ENCODE assay signal across 24 cellular contexts in genomic region chr6:47157063-47157462, GRCh38.
DNase-seq lines count a peak whose midpoint lies in the region; ATAC-seq and TF ChIP-seq lines count a peak whose summit lies in the region.
"Had no signal": no experiment of that assay in that cellular context is flagged by ENCODE, and none has a peak within 500 bp of the region (broad histone marks: within the 10 kb centered on the region; RNA-seq: fewer than 3 reads in every experiment).

No MANE protein-coding gene starts in this region.

- no peaks in the 10 kb centered on the region for H3K9me3 Mint-ChIP-seq in WTC11
- H3K9me3 Mint-ChIP-seq: CD4-positive, alpha-beta memory T cell had no signal

- H3K18ac ChIP-seq in IMR-90 (ENCODE audit: low read depth, low read length) = no peak overlapping the region
- H3K18ac ChIP-seq in mesendoderm (ENCODE audit: low read length) = peak overlapping the region; percentile 65

- no peak overlapping the region for H3K27ac Mint-ChIP-seq in WTC11
- H3K27ac Mint-ChIP-seq: CD4-positive, alpha-beta memory T cell; CD4-positive, CD25-positive, alpha-beta regulatory T cell; CD8-positive, alpha-beta memory T cell had no signal

- no peak for TF ChIP-seq POLR2A in IMR-90 (IDR thresholded peaks at IDR 0.05; ENCODE audit: low read depth, low read length)

- H3K4me2 ChIP-seq in IMR-90 (ENCODE audit: low read depth, low read length) (no peak overlapping the region), mesendoderm (ENCODE audit: low read length) (no peak overlapping the region)
- H3K4me2 ChIP-seq: BLaER1 had no signal

- ATAC-seq in IMR-90 (ENCODE audit: low read depth) (no peak), WTC11 (no peak), GM19324 (IDR thresholded peaks at IDR 0.05; ENCODE audit: low FRiP score, unreplicated experiment) (no peak)
- ATAC-seq: GM12878 had no signal

- intact Hi-C loops in IMR-90 (cut with micrococcal nuclease) = no loop called here

- no peaks in the 10 kb centered on the region for H3K9me3 ChIP-seq in IMR-90 (ENCODE audit: control insufficient read depth, insufficient read depth, low read length)
- H3K9me3 ChIP-seq: BE2C, BLaER1 had no signal

- H2BK5ac ChIP-seq in IMR-90 (ENCODE audit: low read depth, low read length, poor library complexity, severe bottlenecking) = no peak overlapping the region
- no peak overlapping the region for H2BK5ac ChIP-seq in mesendoderm (ENCODE audit: low read length)

- H3K4me1 ChIP-seq in IMR-90 (ENCODE audit: control insufficient read depth, insufficient read depth, low read length) (peaks cover 12% of the 10 kb centered on the region), mesendoderm (ENCODE audit: control insufficient read depth, low read depth, low read length) (peaks cover 11% of the 10 kb centered on the region)
- H3K4me1 ChIP-seq: BE2C had no signal

- H2AK5ac ChIP-seq in IMR-90 (ENCODE audit: low read depth, low read length) (no peak overlapping the region), mesendoderm (ENCODE audit: low read length) (no peak overlapping the region)

- H3K36me3 ChIP-seq in IMR-90 (ENCODE audit: control insufficient read depth, insufficient read depth, low read length) (no peaks in the 10 kb centered on the region), mesendoderm (ENCODE audit: control insufficient read depth, insufficient read depth, low read length) (no peaks in the 10 kb centered on the region)
- H3K36me3 ChIP-seq: BE2C, BLaER1 had no signal

- no peak overlapping the region for H3K4me3 Mint-ChIP-seq in WTC11
- H3K4me3 Mint-ChIP-seq: CD14-positive monocyte; CD4-positive, alpha-beta memory T cell; CD4-positive, CD25-positive, alpha-beta regulatory T cell; CD8-positive, alpha-beta memory T cell had no signal

- CTCF ChIA-PET in IMR-90 (lab: Yijun Ruan, JAX) = interaction anchor here (1.0 kb wide), 1 partner anchor 11 kb away, joined by 3 read pairs; no protein-coding TSS in a partner anchor
- CTCF ChIA-PET in WTC11 (lab: Charles Lee) = no interaction called here

- peaks cover 12% of the 10 kb centered on the region for H3K4me1 Mint-ChIP-seq in WTC11
- H3K4me1 Mint-ChIP-seq: CD4-positive, alpha-beta memory T cell; CD4-positive, CD25-positive, alpha-beta regulatory T cell; CD8-positive, alpha-beta memory T cell had no signal

- no peaks in the 10 kb centered on the region for H3K27me3 ChIP-seq in IMR-90 (ENCODE audit: control insufficient read depth, insufficient read depth, low read length)
- no peaks in the 10 kb centered on the region for H3K27me3 ChIP-seq in mesendoderm (ENCODE audit: insufficient read depth, low read length, poor library complexity)
- H3K27me3 ChIP-seq: BE2C, BLaER1 had no signal

- H2BK20ac ChIP-seq in IMR-90 (ENCODE audit: low read depth, low read length) = no peak overlapping the region

- H2BK15ac ChIP-seq in IMR-90 (ENCODE audit: low read depth, low read length) = no peak overlapping the region
- peak overlapping the region; percentile 89 for H2BK15ac ChIP-seq in mesendoderm (replicated peaks; ENCODE audit: low read depth)

- H2AK9ac ChIP-seq in IMR-90 (replicated peaks; ENCODE audit: low read depth, low read length, poor library complexity) = no peak overlapping the region

- H3K23ac ChIP-seq in IMR-90 (ENCODE audit: low read depth, low read length) (no peak overlapping the region), mesendoderm (ENCODE audit: low read length) (no peak overlapping the region)

- H2AFZ ChIP-seq in IMR-90 (replicated peaks; ENCODE audit: low read length, poor library complexity) = no peak overlapping the region

- no peak for TF ChIP-seq CTCF in IMR-90 (conservative IDR thresholded peaks at IDR 0.05; ENCODE audit: low read depth, low read length)
- no peak for TF ChIP-seq CTCF in WTC11 (IDR thresholded peaks at IDR 0.05)

- H3K4ac ChIP-seq in IMR-90 (ENCODE audit: low read depth, low read length) = no peak overlapping the region
- no peak overlapping the region for H3K4ac ChIP-seq in mesendoderm (ENCODE audit: low read depth, low read length)

- H3K9ac ChIP-seq in IMR-90 (ENCODE audit: low read depth, low read length) (no peak overlapping the region), mesendoderm (ENCODE audit: low read length) (no peak overlapping the region)
- H3K9ac ChIP-seq: BLaER1 had no signal

- no peaks in the 10 kb centered on the region for H3K79me2 ChIP-seq in mesendoderm (ENCODE audit: control insufficient read depth, insufficient read depth, low read length)

- H4K91ac ChIP-seq in IMR-90 (ENCODE audit: insufficient read depth, low read depth, low read length) = no peak overlapping the region

- DNase-seq in IMR-90 = no peak
- no peak for DNase-seq in WTC11 (ENCODE audit: low spot score)
- no peak for DNase-seq in mesendoderm
- DNase-seq in NCI-H1436 treated with DMSO at 0.1 percent for 48 hours (lab: John Stamatoyannopoulos, UW) = no peak
- no peak for DNase-seq in MV-4-11 (lab: John Stamatoyannopoulos, UW)
- DNase-seq: 8988T; ACHN; BE2C; C1 segment of cervical spinal cord; CD4-positive, alpha-beta memory T cell; CD4-positive, CD25-positive, alpha-beta regulatory T cell; CD8-positive, alpha-beta memory T cell; COR-L47; DMS 273 treated with DMSO at 0.1 percent for 48 hours; DMS153; DMS53; DMS79; DND-41; EL; GDM1 had no signal

- H4K8ac ChIP-seq in IMR-90 (ENCODE audit: low read depth in 2 of 2, low read length in 2 of 2) = no peak overlapping the region
- H4K8ac ChIP-seq in mesendoderm (ENCODE audit: low read depth, low read length) = no peak overlapping the region

- no peaks in the 10 kb centered on the region for H4K20me1 ChIP-seq in IMR-90 (ENCODE audit: insufficient read depth, low read length)
- H4K20me1 ChIP-seq: BLaER1 had no signal

- H3K4me3 ChIP-seq in IMR-90 (ENCODE audit: insufficient read depth, low read depth, low read length) = no peak overlapping the region
- H3K4me3 ChIP-seq in mesendoderm (ENCODE audit: low read length) = no peak overlapping the region
- H3K4me3 ChIP-seq: BLaER1, GM12878 had no signal

- TF ChIP-seq RAD21 in IMR-90 (IDR thresholded peaks at IDR 0.05; ENCODE audit: low read length) = no peak

- peaks cover 10% of the 10 kb centered on the region for H3K9me1 ChIP-seq in IMR-90 (ENCODE audit: insufficient read depth, low read length)

- in situ Hi-C loops in IMR-90 (cut with MboI; ENCODE audit: low sequenced_read_pairs) = no loop called here

- no peak overlapping the region for H4K5ac ChIP-seq in IMR-90 (ENCODE audit: low read depth, low read length)
- H4K5ac ChIP-seq in mesendoderm (ENCODE audit: low read length) = no peak overlapping the region

- no TSS peak for BruUV-seq in IMR-90 (replicated peaks; lab: Mats Ljungman, UMichigan)

- H2BK120ac ChIP-seq in IMR-90 (ENCODE audit: low read depth, low read length) (peak overlapping the region; percentile 3; the same call in 1 of the 2 replicates), mesendoderm (ENCODE audit: low read depth, low read length) (no peak overlapping the region)

- H3K14ac ChIP-seq in IMR-90 (replicated peaks; ENCODE audit: low read depth, low read length) = no peak overlapping the region

- no peak overlapping the region for H3K27ac ChIP-seq in IMR-90 (ENCODE audit: insufficient read depth, low read length)
- H3K27ac ChIP-seq in mesendoderm (ENCODE audit: low read depth, low read length) = no peak overlapping the region
- H3K27ac ChIP-seq: BLaER1 had no signal

- H3K36me3 Mint-ChIP-seq in WTC11 = no peaks in the 10 kb centered on the region
- H3K36me3 Mint-ChIP-seq: CD14-positive monocyte; CD4-positive, alpha-beta memory T cell; CD4-positive, CD25-positive, alpha-beta regulatory T cell had no signal

- dilution Hi-C loops in IMR-90 (cut with HindIII; ENCODE audit: low sequenced_read_pairs, unreplicated experiment) = no loop called here

- POLR2A ChIA-PET in IMR-90 (lab: Charles Lee; ENCODE audit: unreplicated experiment) (no interaction called here), WTC11 (lab: Charles Lee) (no interaction called here)

- no peaks in the 10 kb centered on the region for H3K79me1 ChIP-seq in IMR-90 (ENCODE audit: low read depth in 1 of 2, low read length in 2 of 2)
- H3K79me1 ChIP-seq in mesendoderm (ENCODE audit: low read length) = no peaks in the 10 kb centered on the region

- WGBS in IMR-90 (ENCODE audit: extremely low coverage in 2 of 2, insufficient read length in 1 of 2), 2 experiments = no CpG with 5 or more reads among the region's 1 CpG
- no CpG with 5 or more reads among the region's 1 CpG for WGBS in mesendoderm (ENCODE audit: extremely low coverage, insufficient coverage, low lambda C conversion rate)

- no peaks in the 10 kb centered on the region; the same call in 1 of the 2 replicates for H3K27me3 Mint-ChIP-seq in WTC11 (ENCODE audit: low read depth)
- H3K27me3 Mint-ChIP-seq: CD4-positive, CD25-positive, alpha-beta regulatory T cell had no signal

- H3K56ac ChIP-seq in IMR-90 (ENCODE audit: extremely low read depth, insufficient read depth, low read length) (no peak overlapping the region), mesendoderm (ENCODE audit: low read length) (no peak overlapping the region)

TF ChIP-seq in IMR-90, 13 proteins besides CTCF, POLR2A, EP300 and RAD21 (continues in another document):
- no peak for TF ChIP-seq RFX5 (IDR thresholded peaks at IDR 0.05; ENCODE audit: low read depth, low read length)
- TF ChIP-seq CHD1 (IDR thresholded peaks at IDR 0.05; ENCODE audit: low read depth, low read length) = no peak
- no peak for TF ChIP-seq SMC3 (IDR thresholded peaks at IDR 0.05; ENCODE audit: low read depth, low read length)

TF ChIP-seq in WTC11, 78 proteins besides CTCF, POLR2A, EP300 and RAD21:
- TF ChIP-seq NFYB (CRISPR knock-in tag; conservative IDR thresholded peaks at IDR 0.05; ENCODE audit: low read depth) = no peak
- TF ChIP-seq GABPB1 (CRISPR knock-in tag; IDR thresholded peaks at IDR 0.05) = peak; percentile 45; the same call in 1 of the 2 replicates
- no peak for TF ChIP-seq ZNF317 (CRISPR knock-in tag; IDR thresholded peaks at IDR 0.05; ENCODE audit: borderline replicate concordance, low read depth)
